10 cellular contexts compared by ENCODE assay signal in the genomic region with DNA sequence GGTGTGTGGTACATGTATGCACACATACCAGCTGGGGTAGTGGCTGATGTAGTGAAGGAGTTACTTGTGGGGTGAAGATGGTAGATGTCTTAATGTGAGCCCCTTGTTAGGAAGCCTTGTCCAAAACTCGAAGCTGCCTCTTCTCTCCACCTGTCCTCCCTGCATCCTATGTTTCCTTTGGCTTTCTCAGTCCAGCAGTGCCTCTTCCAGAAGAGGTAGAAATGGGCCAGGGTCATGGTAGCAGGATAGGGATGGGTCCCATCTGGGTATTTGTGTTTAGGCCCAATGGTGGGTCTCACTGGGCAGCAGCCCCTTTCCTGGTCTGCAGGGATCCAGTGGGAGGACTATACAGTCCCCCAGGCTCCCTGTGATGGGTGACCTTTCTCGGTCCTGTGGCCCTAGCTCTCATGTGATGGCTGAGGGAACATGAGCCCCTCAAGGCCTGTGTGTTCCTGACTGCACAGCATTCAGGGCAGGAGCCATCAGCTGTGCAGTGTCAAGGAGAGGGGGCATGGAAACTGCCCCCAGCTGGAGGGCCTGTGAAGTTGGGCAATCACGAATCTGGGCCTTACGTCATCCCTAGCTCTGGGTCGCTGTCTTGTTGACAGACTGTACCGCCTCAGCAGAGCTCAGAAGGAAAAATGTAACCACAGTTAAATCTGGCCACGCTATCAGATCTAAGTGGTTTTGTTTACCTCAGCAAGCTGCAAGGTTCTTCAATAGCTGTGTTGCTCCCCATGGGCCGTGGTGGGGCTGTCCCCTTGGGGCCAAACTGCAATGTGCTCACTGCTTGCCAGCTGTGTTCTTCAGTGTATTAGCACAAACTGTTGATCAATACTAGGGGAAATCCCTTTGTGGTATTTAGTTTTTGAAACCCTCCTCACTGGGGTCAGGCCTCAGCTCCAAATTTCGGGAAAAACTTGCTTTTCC.
A peak's percentile ranks its signal among the peaks of the same experiment; 100 is the strongest.
DNase-seq lines count a peak whose midpoint lies in the region; ATAC-seq and TF ChIP-seq lines count a peak whose summit lies in the region.
"Had no signal": no experiment of that assay in that cellular context is flagged by ENCODE, and none has a peak within 500 bp of the region (broad histone marks: within the 10 kb centered on the region; RNA-seq: fewer than 3 reads in every experiment).

No MANE protein-coding gene starts in this region.

- peak; percentile 39 for ATAC-seq in activated CD4-positive, alpha-beta T cell treated with anti-CD3 and anti-CD28 coated beads for 36 hours
- ATAC-seq in stimulated activated memory B cell treated with anti-CD40 and anti-IgM and Interleukin-4, amounts not matched to agents 10 μg/mL and 1 μg/mL and 100 μg/mL, for 72 hours = peak; percentile 85
- no peak for ATAC-seq in HG03521 (IDR thresholded peaks at IDR 0.05; ENCODE audit: unreplicated experiment)
- no peak for ATAC-seq in HG02642 (IDR thresholded peaks at IDR 0.05; ENCODE audit: poor library complexity, unreplicated experiment)

- no peaks in the 10 kb centered on the region for H3K9me3 Mint-ChIP-seq in activated CD4-positive, alpha-beta T cell treated with anti-CD3 and anti-CD28 coated beads for 36 hours (ENCODE audit: low read depth)
- no peaks in the 10 kb centered on the region for H3K9me3 Mint-ChIP-seq in stimulated activated memory B cell treated with anti-CD40 and anti-IgM and Interleukin-4, amounts not matched to agents 10 μg/mL and 1 μg/mL and 100 μg/mL, for 72 hours

- H3K27me3 ChIP-seq in breast epithelium = no peaks in the 10 kb centered on the region

- peaks cover 0 to 10% of the 10 kb centered on the region in 2 donors for H3K4me1 ChIP-seq in breast epithelium

- no peak overlapping the region for H3K4me3 ChIP-seq in breast epithelium

- intact Hi-C loops in activated CD4-positive, alpha-beta T cell treated with anti-CD3 and anti-CD28 coated beads for 36 hours (cut with DNase I, micrococcal nuclease) = no loop called here
- intact Hi-C loops in breast epithelium (cut with DNase I; ENCODE audit: low total_unique reads) = no loop called here

- TF ChIP-seq POLR2A in breast epithelium (IDR thresholded peaks at IDR 0.05) = no peak

- H3K27ac ChIP-seq in breast epithelium = peak overlapping the region; percentile 76 to 78

- POLR2A ChIA-PET in activated CD4-positive, alpha-beta T cell treated with anti-CD3 and anti-CD28 coated beads for 36 hours (lab: Charles Lee) = no interaction called here

- no peaks in the 10 kb centered on the region for H3K36me3 Mint-ChIP-seq in activated CD4-positive, alpha-beta T cell treated with anti-CD3 and anti-CD28 coated beads for 36 hours (ENCODE audit: low read depth)
- H3K36me3 Mint-ChIP-seq in stimulated activated memory B cell treated with anti-CD40 and anti-IgM and Interleukin-4, amounts not matched to agents 10 μg/mL and 1 μg/mL and 100 μg/mL, for 72 hours = no peaks in the 10 kb centered on the region

- CTCF ChIA-PET in activated CD4-positive, alpha-beta T cell treated with anti-CD3 and anti-CD28 coated beads for 36 hours (lab: Charles Lee) = no interaction called here

- TF ChIP-seq CTCF in breast epithelium (IDR thresholded peaks at IDR 0.05) = no peak

- DNase-seq in activated CD4-positive, alpha-beta T cell treated with anti-CD3 and anti-CD28 coated beads for 36 hours = peak; percentile 9
- DNase-seq in activated CD4-positive, alpha-beta T cell treated with anti-CD3 and anti-CD28 coated beads for 4 hours = no peak
- DNase-seq in HT-29 (ENCODE audit: low spot score) (peak; percentile 34), breast epithelium (ENCODE audit: low spot score in 2 of 2) (peak in 1 of 2 donors; percentile 49), foreskin melanocyte (no peak)
- DNase-seq: HCEC 1CT had no signal

- H3K4me1 Mint-ChIP-seq in activated CD4-positive, alpha-beta T cell treated with anti-CD3 and anti-CD28 coated beads for 36 hours = no peaks in the 10 kb centered on the region
- H3K4me1 Mint-ChIP-seq in stimulated activated memory B cell treated with anti-CD40 and anti-IgM and Interleukin-4, amounts not matched to agents 10 μg/mL and 1 μg/mL and 100 μg/mL, for 72 hours = no peaks in the 10 kb centered on the region

- H3K4me3 Mint-ChIP-seq in activated CD4-positive, alpha-beta T cell treated with anti-CD3 and anti-CD28 coated beads for 36 hours = no peak overlapping the region
- no peak overlapping the region for H3K4me3 Mint-ChIP-seq in stimulated activated memory B cell treated with anti-CD40 and anti-IgM and Interleukin-4, amounts not matched to agents 10 μg/mL and 1 μg/mL and 100 μg/mL, for 72 hours
- H3K4me3 Mint-ChIP-seq: neural crest cell had no signal

- H3K27me3 Mint-ChIP-seq in activated CD4-positive, alpha-beta T cell treated with anti-CD3 and anti-CD28 coated beads for 36 hours = peaks cover 7% of the 10 kb centered on the region
- peaks cover 23% of the 10 kb centered on the region for H3K27me3 Mint-ChIP-seq in stimulated activated memory B cell treated with anti-CD40 and anti-IgM and Interleukin-4, amounts not matched to agents 10 μg/mL and 1 μg/mL and 100 μg/mL, for 72 hours

- H3K9me3 ChIP-seq in breast epithelium = no peaks in the 10 kb centered on the region

- no peak overlapping the region for H3K27ac Mint-ChIP-seq in activated CD4-positive, alpha-beta T cell treated with anti-CD3 and anti-CD28 coated beads for 36 hours
- H3K27ac Mint-ChIP-seq in stimulated activated memory B cell treated with anti-CD40 and anti-IgM and Interleukin-4, amounts not matched to agents 10 μg/mL and 1 μg/mL and 100 μg/mL, for 72 hours = no peak overlapping the region

- no peaks in the 10 kb centered on the region for H3K36me3 ChIP-seq in breast epithelium

Comparison
In these comparisons a context has a peak if more than half of its experiments do, and no peak if none do; other contexts are left out.
1. DNase-seq: peak in activated CD4-positive, alpha-beta T cell treated with anti-CD3 and anti-CD28 coated beads for 36 hours (single experiment) and HT-29 (single experiment); none in activated CD4-positive, alpha-beta T cell treated with anti-CD3 and anti-CD28 coated beads for 4 hours (0 of 2) and foreskin melanocyte (single experiment).
2. ATAC-seq: peak in activated CD4-positive, alpha-beta T cell treated with anti-CD3 and anti-CD28 coated beads for 36 hours (single experiment) and stimulated activated memory B cell treated with anti-CD40 and anti-IgM and Interleukin-4, amounts not matched to agents 10 μg/mL and 1 μg/mL and 100 μg/mL, for 72 hours (single experiment); none in HG03521 (single experiment) and HG02642 (single experiment).